Comparison of ENCODE assay signal across 38 cellular contexts in genomic region chr1:212344905-212345304, GRCh38.
"Had no signal": no experiment of that assay in that cellular context is flagged by ENCODE, and none has a peak within 500 bp of the region (broad histone marks: within the 10 kb centered on the region; RNA-seq: fewer than 3 reads in every experiment).

No MANE protein-coding gene starts in this region.

- DNase-seq: activated effector memory CD4-positive, alpha-beta T cell treated with anti-CD3 and anti-CD28 coated beads, Interleukin-2, amount 50 U/mL, for 16 hours; activated effector memory CD4-positive, alpha-beta T cell treated with Interleukin-2 at 50 U/mL for 16 hours; activated gamma-delta T cell; activated gamma-delta T cell treated with Interleukin-2 at 50 U/mL for 16 hours; activated naive CD4-positive, alpha-beta T cell; activated naive CD4-positive, alpha-beta T cell treated with anti-CD3 and anti-CD28 coated beads for 36 hours; activated naive CD4-positive, alpha-beta T cell treated with anti-CD3 and anti-CD28 coated beads, Interleukin-2, amount 10 ng/mL, durations not matched to agents 7 days and 5 days; activated naive CD4-positive, alpha-beta T cell treated with anti-CD3 and anti-CD28 coated beads, Interleukin-2, amount 50 U/mL, for 16 hours; activated naive CD4-positive, alpha-beta T cell treated with Interleukin-2 at 50 U/mL for 16 hours; activated naive CD8-positive, alpha-beta T cell treated with anti-CD3 and anti-CD28 coated beads for 36 hours; activated naive CD8-positive, alpha-beta T cell treated with anti-CD3 and anti-CD28 coated beads, Interleukin-2, amount 10 ng/mL, durations not matched to agents 7 days and 5 days; activated naive CD8-positive, alpha-beta T cell treated with anti-CD3 and anti-CD28 coated beads, Interleukin-2, amount 50 U/mL, for 24 hours; activated T-cell treated with anti-CD3 and anti-CD28 coated beads, Interleukin-2, amount 50 U/mL, for 1 hour; activated T-cell treated with anti-CD3 and anti-CD28 coated beads, Interleukin-2, amount 50 U/mL, for 24 hours; activated T-cell treated with anti-CD3 and anti-CD28 coated beads, Interleukin-2, amount 50 U/mL, for 48 hours; adrenal gland; amniotic stem cell; amygdala; anterior cingulate cortex; aorta; body of pancreas; brain microvascular endothelial cell; caudate nucleus; central memory CD4-positive, alpha-beta T cell; cerebellar nuclear complex had no signal

- H3K9me3 Mint-ChIP-seq: activated naive CD4-positive, alpha-beta T cell treated with anti-CD3 and anti-CD28 coated beads for 36 hours; activated naive CD4-positive, alpha-beta T cell treated with anti-CD3 and anti-CD28 coated beads, Interleukin-2, amount 10 ng/mL, durations not matched to agents 7 days and 5 days; activated naive CD4-positive, alpha-beta T cell treated with anti-CD3 and anti-CD28 coated beads, Interleukin-2, amount 50 U/mL, for 24 hours; activated naive CD4-positive, alpha-beta T cell treated with anti-CD3 and anti-CD28 coated beads, Interleukin-2, amount 50 U/mL, for 72 hours; activated naive CD8-positive, alpha-beta T cell treated with anti-CD3 and anti-CD28 coated beads for 36 hours; activated naive CD8-positive, alpha-beta T cell treated with anti-CD3 and anti-CD28 coated beads, Interleukin-2, amount 10 ng/mL, durations not matched to agents 7 days and 5 days; activated naive CD8-positive, alpha-beta T cell treated with anti-CD3 and anti-CD28 coated beads, Interleukin-2, amount 50 U/mL, for 24 hours; activated T-cell treated with anti-CD3 and anti-CD28 coated beads, Interleukin-2, amount 50 U/mL, for 24 hours; activated T-helper 1 cell treated with anti-CD3 and anti-CD28 coated beads, Interleukin-12 subunit alpha, Interleukin-12 subunit beta, Interleukin-2, Interleukin-4 antibody, amounts not matched to agents 30 ng/mL and 10 ng/mL and 1 ng/mL, durations not matched to agents 14 hours and 24 hours and 36 hours; activated T-helper 17 cell treated with anti-CD3 and anti-CD28 coated beads, Interleukin-2, amount 50 U/mL, for 72 hours; activated T-helper 2 cell treated with anti-CD3 and anti-CD28 coated beads, Interferon-gamma antibody, Interleukin-2, Interleukin-4, amounts not matched to agents 10 μg/mL and 5 μg/mL and 100 μg/mL, durations not matched to agents 14 hours and 24 hours and 36 hours; brain; central memory CD8-positive, alpha-beta T cell had no signal

- H3K4me3 ChIP-seq: adrenal gland, ascending aorta, body of pancreas, breast epithelium, cardiac muscle cell had no signal

- ATAC-seq: activated naive CD4-positive, alpha-beta T cell treated with anti-CD3 and anti-CD28 coated beads, Interleukin-2, amount 50 U/mL, for 72 hours; activated naive CD8-positive, alpha-beta T cell treated with anti-CD3 and anti-CD28 coated beads, Interleukin-2, amount 50 U/mL, for 24 hours; activated T-helper 17 cell treated with anti-CD3 and anti-CD28 coated beads, Interleukin-2, amount 50 U/mL, for 72 hours; body of pancreas had no signal

- H3K27me3 ChIP-seq: adrenal gland, ascending aorta, body of pancreas, brain microvascular endothelial cell, breast epithelium, cardiac muscle cell had no signal

- FAIRE-seq: astrocyte, bronchial epithelial cell had no signal

- H3K27me3 Mint-ChIP-seq: activated naive CD4-positive, alpha-beta T cell treated with anti-CD3 and anti-CD28 coated beads, Interleukin-2, amount 10 ng/mL, durations not matched to agents 7 days and 5 days; activated naive CD4-positive, alpha-beta T cell treated with anti-CD3 and anti-CD28 coated beads, Interleukin-2, amount 50 U/mL, for 24 hours; activated naive CD8-positive, alpha-beta T cell; activated naive CD8-positive, alpha-beta T cell treated with anti-CD3 and anti-CD28 coated beads for 36 hours; activated naive CD8-positive, alpha-beta T cell treated with anti-CD3 and anti-CD28 coated beads, Interleukin-2, amount 10 ng/mL, durations not matched to agents 7 days and 5 days; activated naive CD8-positive, alpha-beta T cell treated with anti-CD3 and anti-CD28 coated beads, Interleukin-2, amount 50 U/mL, for 24 hours; activated T-cell treated with anti-CD3 and anti-CD28 coated beads, Interleukin-2, amount 50 U/mL, for 24 hours; activated T-helper 17 cell treated with anti-CD3 and anti-CD28 coated beads, Interleukin-2, amount 50 U/mL, for 72 hours; brain; central memory CD8-positive, alpha-beta T cell had no signal

- H3K4me1 Mint-ChIP-seq: activated naive CD4-positive, alpha-beta T cell treated with anti-CD3 and anti-CD28 coated beads, Interleukin-2, amount 10 ng/mL, durations not matched to agents 7 days and 5 days; activated naive CD8-positive, alpha-beta T cell treated with anti-CD3 and anti-CD28 coated beads, Interleukin-2, amount 10 ng/mL, durations not matched to agents 7 days and 5 days; activated T-helper 17 cell treated with anti-CD3 and anti-CD28 coated beads, Interleukin-2, amount 50 U/mL, for 72 hours; brain had no signal

- H3K27ac ChIP-seq: adrenal gland, ascending aorta, body of pancreas, brain microvascular endothelial cell, breast epithelium, cardiac muscle cell had no signal

- H3K36me3 ChIP-seq: brain microvascular endothelial cell, breast epithelium had no signal

- H3K9me3 ChIP-seq: adrenal gland, ascending aorta, body of pancreas, breast epithelium had no signal

- H3K4me3 Mint-ChIP-seq: activated naive CD4-positive, alpha-beta T cell treated with anti-CD3 and anti-CD28 coated beads for 36 hours; activated naive CD4-positive, alpha-beta T cell treated with anti-CD3 and anti-CD28 coated beads, Interleukin-2, amount 10 ng/mL, durations not matched to agents 7 days and 5 days; activated naive CD4-positive, alpha-beta T cell treated with anti-CD3 and anti-CD28 coated beads, Interleukin-2, amount 50 U/mL, for 24 hours; activated naive CD8-positive, alpha-beta T cell; activated naive CD8-positive, alpha-beta T cell treated with anti-CD3 and anti-CD28 coated beads for 36 hours; activated naive CD8-positive, alpha-beta T cell treated with anti-CD3 and anti-CD28 coated beads, Interleukin-2, amount 10 ng/mL, durations not matched to agents 7 days and 5 days; activated naive CD8-positive, alpha-beta T cell treated with anti-CD3 and anti-CD28 coated beads, Interleukin-2, amount 50 U/mL, for 24 hours; activated T-cell treated with anti-CD3 and anti-CD28 coated beads, Interleukin-2, amount 50 U/mL, for 24 hours; activated T-helper 1 cell treated with anti-CD3 and anti-CD28 coated beads, Interleukin-12 subunit alpha, Interleukin-12 subunit beta, Interleukin-2, Interleukin-4 antibody, amounts not matched to agents 30 ng/mL and 10 ng/mL and 1 ng/mL, durations not matched to agents 14 hours and 24 hours and 36 hours; activated T-helper 17 cell treated with anti-CD3 and anti-CD28 coated beads, Interleukin-2, amount 50 U/mL, for 72 hours; brain; central memory CD8-positive, alpha-beta T cell had no signal

- H3K4me1 ChIP-seq: adrenal gland, ascending aorta, body of pancreas, breast epithelium had no signal

- H3K27ac Mint-ChIP-seq: activated naive CD4-positive, alpha-beta T cell treated with anti-CD3 and anti-CD28 coated beads for 36 hours; activated naive CD4-positive, alpha-beta T cell treated with anti-CD3 and anti-CD28 coated beads, Interleukin-2, amount 10 ng/mL, durations not matched to agents 7 days and 5 days; activated naive CD4-positive, alpha-beta T cell treated with anti-CD3 and anti-CD28 coated beads, Interleukin-2, amount 50 U/mL, for 24 hours; activated naive CD4-positive, alpha-beta T cell treated with anti-CD3 and anti-CD28 coated beads, Interleukin-2, amount 50 U/mL, for 72 hours; activated naive CD8-positive, alpha-beta T cell; activated naive CD8-positive, alpha-beta T cell treated with anti-CD3 and anti-CD28 coated beads for 36 hours; activated naive CD8-positive, alpha-beta T cell treated with anti-CD3 and anti-CD28 coated beads, Interleukin-2, amount 10 ng/mL, durations not matched to agents 7 days and 5 days; activated naive CD8-positive, alpha-beta T cell treated with anti-CD3 and anti-CD28 coated beads, Interleukin-2, amount 50 U/mL, for 24 hours; activated T-cell treated with anti-CD3 and anti-CD28 coated beads, Interleukin-2, amount 50 U/mL, for 24 hours; activated T-helper 1 cell treated with anti-CD3 and anti-CD28 coated beads, Interleukin-12 subunit alpha, Interleukin-12 subunit beta, Interleukin-2, Interleukin-4 antibody, amounts not matched to agents 30 ng/mL and 10 ng/mL and 1 ng/mL, durations not matched to agents 14 hours and 24 hours and 36 hours; activated T-helper 17 cell treated with anti-CD3 and anti-CD28 coated beads, Interleukin-2, amount 50 U/mL, for 72 hours; activated T-helper 2 cell treated with anti-CD3 and anti-CD28 coated beads, Interferon-gamma antibody, Interleukin-2, Interleukin-4, amounts not matched to agents 10 μg/mL and 5 μg/mL and 100 μg/mL, durations not matched to agents 14 hours and 24 hours and 36 hours; brain had no signal
